In the genomic region with DNA sequence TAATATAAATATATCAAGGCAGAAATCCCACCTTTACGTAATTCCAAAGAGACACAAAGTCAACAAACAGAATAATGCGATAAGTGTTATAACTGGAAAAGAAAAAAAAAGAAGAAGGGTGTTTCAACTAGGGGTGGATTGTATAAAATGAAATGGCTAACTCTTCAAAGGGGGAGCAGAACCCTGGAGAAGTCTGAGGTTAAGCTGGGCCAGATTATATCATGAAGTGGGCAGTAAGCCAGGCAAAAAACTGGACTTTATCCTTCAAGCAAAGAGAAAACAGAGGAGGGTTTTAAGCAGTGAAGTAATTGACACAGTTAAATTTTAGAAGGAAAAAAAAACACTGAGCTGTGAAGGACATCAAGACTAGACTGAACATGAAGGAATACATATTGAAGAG, we compare ENCODE assay signal across 1 cellular context.
TF ChIP-seq lines count a peak whose summit lies in the region.

No MANE protein-coding gene starts in this region.

TF ChIP-seq in HepG2, 621 proteins besides CTCF, POLR2A, EP300 and RAD21 (continued from another document and continues in another):
- TF ChIP-seq ATF6 (CRISPR knock-in tag; conservative IDR thresholded peaks at IDR 0.05) (no peak), ZFP62 (CRISPR knock-in tag; IDR thresholded peaks at IDR 0.05) (no peak), ZNF878 (CRISPR knock-in tag; IDR thresholded peaks at IDR 0.05) (no peak), ZMYM4 (CRISPR knock-in tag; IDR thresholded peaks at IDR 0.05) (peak; percentile 50; the same call in 1 of the 2 replicates), ZNF552 (CRISPR knock-in tag; IDR thresholded peaks at IDR 0.05; ENCODE audit: borderline replicate concordance) (no peak), NR2F1 (CRISPR knock-in tag; IDR thresholded peaks at IDR 0.05) (peak in 1 of 2 experiments; percentile 34; a peak in 2 of 4 replicates), ZFP41 (CRISPR knock-in tag; IDR thresholded peaks at IDR 0.05; ENCODE audit: borderline replicate concordance) (no peak), NR2C2 (CRISPR knock-in tag; IDR thresholded peaks at IDR 0.05; ENCODE audit: borderline replicate concordance) (no peak), CSRNP1 (CRISPR knock-in tag; IDR thresholded peaks at IDR 0.05) (no peak), ZNF263 (CRISPR knock-in tag; IDR thresholded peaks at IDR 0.05) (no peak), FUBP1 (CRISPR knock-in tag; IDR thresholded peaks at IDR 0.05; ENCODE audit: borderline replicate concordance) (no peak), ZNF75D (CRISPR knock-in tag; IDR thresholded peaks at IDR 0.05; ENCODE audit: borderline replicate concordance) (no peak), ZNF607 (CRISPR knock-in tag; IDR thresholded peaks at IDR 0.05; ENCODE audit: borderline replicate concordance) (no peak), ZNF616 (CRISPR knock-in tag; IDR thresholded peaks at IDR 0.05; ENCODE audit: low read depth) (no peak), ZNF713 (CRISPR knock-in tag; IDR thresholded peaks at IDR 0.05) (no peak), DMAP1 (CRISPR knock-in tag; IDR thresholded peaks at IDR 0.05) (no peak), ZBTB1 (CRISPR knock-in tag; IDR thresholded peaks at IDR 0.05; ENCODE audit: borderline replicate concordance) (no peak), FLYWCH1 (CRISPR knock-in tag; IDR thresholded peaks at IDR 0.05) (no peak), ZNF710 (CRISPR knock-in tag; IDR thresholded peaks at IDR 0.05; ENCODE audit: borderline replicate concordance) (0 out of 2 replicates have a peak, but pooled peaks have one; percentile 33), E2F1 (CRISPR knock-in tag; IDR thresholded peaks at IDR 0.05) (no peak), HCFC1 (IDR thresholded peaks at IDR 0.05; ENCODE audit: low read depth, low read length) (no peak), ZKSCAN8 (CRISPR knock-in tag; IDR thresholded peaks at IDR 0.05; ENCODE audit: borderline replicate concordance) (no peak), U2AF1 (optimal IDR thresholded peaks at IDR 0.05; ENCODE audit: low read depth, low read length) (no peak), RBAK (CRISPR knock-in tag; IDR thresholded peaks at IDR 0.05) (no peak), ZNF772 (CRISPR knock-in tag; IDR thresholded peaks at IDR 0.05) (no peak)
- TF ChIP-seq, protein P1, sequence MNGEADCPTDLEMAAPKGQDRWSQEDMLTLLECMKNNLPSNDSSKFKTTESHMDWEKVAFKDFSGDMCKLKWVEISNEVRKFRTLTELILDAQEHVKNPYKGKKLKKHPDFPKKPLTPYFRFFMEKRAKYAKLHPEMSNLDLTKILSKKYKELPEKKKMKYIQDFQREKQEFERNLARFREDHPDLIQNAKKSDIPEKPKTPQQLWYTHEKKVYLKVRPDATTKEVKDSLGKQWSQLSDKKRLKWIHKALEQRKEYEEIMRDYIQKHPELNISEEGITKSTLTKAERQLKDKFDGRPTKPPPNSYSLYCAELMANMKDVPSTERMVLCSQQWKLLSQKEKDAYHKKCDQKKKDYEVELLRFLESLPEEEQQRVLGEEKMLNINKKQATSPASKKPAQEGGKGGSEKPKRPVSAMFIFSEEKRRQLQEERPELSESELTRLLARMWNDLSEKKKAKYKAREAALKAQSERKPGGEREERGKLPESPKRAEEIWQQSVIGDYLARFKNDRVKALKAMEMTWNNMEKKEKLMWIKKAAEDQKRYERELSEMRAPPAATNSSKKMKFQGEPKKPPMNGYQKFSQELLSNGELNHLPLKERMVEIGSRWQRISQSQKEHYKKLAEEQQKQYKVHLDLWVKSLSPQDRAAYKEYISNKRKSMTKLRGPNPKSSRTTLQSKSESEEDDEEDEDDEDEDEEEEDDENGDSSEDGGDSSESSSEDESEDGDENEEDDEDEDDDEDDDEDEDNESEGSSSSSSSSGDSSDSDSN (CRISPR knock-in tag; IDR thresholded peaks at IDR 0.05): no peak
- TF ChIP-seq, protein P2, sequence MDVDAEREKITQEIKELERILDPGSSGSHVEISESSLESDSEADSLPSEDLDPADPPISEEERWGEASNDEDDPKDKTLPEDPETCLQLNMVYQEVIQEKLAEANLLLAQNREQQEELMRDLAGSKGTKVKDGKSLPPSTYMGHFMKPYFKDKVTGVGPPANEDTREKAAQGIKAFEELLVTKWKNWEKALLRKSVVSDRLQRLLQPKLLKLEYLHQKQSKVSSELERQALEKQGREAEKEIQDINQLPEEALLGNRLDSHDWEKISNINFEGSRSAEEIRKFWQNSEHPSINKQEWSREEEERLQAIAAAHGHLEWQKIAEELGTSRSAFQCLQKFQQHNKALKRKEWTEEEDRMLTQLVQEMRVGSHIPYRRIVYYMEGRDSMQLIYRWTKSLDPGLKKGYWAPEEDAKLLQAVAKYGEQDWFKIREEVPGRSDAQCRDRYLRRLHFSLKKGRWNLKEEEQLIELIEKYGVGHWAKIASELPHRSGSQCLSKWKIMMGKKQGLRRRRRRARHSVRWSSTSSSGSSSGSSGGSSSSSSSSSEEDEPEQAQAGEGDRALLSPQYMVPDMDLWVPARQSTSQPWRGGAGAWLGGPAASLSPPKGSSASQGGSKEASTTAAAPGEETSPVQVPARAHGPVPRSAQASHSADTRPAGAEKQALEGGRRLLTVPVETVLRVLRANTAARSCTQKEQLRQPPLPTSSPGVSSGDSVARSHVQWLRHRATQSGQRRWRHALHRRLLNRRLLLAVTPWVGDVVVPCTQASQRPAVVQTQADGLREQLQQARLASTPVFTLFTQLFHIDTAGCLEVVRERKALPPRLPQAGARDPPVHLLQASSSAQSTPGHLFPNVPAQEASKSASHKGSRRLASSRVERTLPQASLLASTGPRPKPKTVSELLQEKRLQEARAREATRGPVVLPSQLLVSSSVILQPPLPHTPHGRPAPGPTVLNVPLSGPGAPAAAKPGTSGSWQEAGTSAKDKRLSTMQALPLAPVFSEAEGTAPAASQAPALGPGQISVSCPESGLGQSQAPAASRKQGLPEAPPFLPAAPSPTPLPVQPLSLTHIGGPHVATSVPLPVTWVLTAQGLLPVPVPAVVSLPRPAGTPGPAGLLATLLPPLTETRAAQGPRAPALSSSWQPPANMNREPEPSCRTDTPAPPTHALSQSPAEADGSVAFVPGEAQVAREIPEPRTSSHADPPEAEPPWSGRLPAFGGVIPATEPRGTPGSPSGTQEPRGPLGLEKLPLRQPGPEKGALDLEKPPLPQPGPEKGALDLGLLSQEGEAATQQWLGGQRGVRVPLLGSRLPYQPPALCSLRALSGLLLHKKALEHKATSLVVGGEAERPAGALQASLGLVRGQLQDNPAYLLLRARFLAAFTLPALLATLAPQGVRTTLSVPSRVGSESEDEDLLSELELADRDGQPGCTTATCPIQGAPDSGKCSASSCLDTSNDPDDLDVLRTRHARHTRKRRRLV (CRISPR knock-in tag; IDR thresholded peaks at IDR 0.05): no peak
- TF ChIP-seq, protein P3, sequence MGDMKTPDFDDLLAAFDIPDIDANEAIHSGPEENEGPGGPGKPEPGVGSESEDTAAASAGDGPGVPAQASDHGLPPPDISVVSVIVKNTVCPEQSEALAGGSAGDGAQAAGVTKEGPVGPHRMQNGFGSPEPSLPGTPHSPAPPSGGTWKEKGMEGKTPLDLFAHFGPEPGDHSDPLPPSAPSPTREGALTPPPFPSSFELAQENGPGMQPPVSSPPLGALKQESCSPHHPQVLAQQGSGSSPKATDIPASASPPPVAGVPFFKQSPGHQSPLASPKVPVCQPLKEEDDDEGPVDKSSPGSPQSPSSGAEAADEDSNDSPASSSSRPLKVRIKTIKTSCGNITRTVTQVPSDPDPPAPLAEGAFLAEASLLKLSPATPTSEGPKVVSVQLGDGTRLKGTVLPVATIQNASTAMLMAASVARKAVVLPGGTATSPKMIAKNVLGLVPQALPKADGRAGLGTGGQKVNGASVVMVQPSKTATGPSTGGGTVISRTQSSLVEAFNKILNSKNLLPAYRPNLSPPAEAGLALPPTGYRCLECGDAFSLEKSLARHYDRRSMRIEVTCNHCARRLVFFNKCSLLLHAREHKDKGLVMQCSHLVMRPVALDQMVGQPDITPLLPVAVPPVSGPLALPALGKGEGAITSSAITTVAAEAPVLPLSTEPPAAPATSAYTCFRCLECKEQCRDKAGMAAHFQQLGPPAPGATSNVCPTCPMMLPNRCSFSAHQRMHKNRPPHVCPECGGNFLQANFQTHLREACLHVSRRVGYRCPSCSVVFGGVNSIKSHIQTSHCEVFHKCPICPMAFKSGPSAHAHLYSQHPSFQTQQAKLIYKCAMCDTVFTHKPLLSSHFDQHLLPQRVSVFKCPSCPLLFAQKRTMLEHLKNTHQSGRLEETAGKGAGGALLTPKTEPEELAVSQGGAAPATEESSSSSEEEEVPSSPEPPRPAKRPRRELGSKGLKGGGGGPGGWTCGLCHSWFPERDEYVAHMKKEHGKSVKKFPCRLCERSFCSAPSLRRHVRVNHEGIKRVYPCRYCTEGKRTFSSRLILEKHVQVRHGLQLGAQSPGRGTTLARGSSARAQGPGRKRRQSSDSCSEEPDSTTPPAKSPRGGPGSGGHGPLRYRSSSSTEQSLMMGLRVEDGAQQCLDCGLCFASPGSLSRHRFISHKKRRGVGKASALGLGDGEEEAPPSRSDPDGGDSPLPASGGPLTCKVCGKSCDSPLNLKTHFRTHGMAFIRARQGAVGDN (CRISPR knock-in tag; IDR thresholded peaks at IDR 0.05): no peak
- TF ChIP-seq, protein P4, sequence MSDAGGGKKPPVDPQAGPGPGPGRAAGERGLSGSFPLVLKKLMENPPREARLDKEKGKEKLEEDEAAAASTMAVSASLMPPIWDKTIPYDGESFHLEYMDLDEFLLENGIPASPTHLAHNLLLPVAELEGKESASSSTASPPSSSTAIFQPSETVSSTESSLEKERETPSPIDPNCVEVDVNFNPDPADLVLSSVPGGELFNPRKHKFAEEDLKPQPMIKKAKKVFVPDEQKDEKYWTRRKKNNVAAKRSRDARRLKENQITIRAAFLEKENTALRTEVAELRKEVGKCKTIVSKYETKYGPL (CRISPR knock-in tag; IDR thresholded peaks at IDR 0.05): no peak
- TF ChIP-seq, protein P5, sequence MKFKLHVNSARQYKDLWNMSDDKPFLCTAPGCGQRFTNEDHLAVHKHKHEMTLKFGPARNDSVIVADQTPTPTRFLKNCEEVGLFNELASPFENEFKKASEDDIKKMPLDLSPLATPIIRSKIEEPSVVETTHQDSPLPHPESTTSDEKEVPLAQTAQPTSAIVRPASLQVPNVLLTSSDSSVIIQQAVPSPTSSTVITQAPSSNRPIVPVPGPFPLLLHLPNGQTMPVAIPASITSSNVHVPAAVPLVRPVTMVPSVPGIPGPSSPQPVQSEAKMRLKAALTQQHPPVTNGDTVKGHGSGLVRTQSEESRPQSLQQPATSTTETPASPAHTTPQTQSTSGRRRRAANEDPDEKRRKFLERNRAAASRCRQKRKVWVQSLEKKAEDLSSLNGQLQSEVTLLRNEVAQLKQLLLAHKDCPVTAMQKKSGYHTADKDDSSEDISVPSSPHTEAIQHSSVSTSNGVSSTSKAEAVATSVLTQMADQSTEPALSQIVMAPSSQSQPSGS (CRISPR knock-in tag; IDR thresholded peaks at IDR 0.05): peak; percentile 31; the same call in 1 of the 2 replicates
